In the genomic region with DNA sequence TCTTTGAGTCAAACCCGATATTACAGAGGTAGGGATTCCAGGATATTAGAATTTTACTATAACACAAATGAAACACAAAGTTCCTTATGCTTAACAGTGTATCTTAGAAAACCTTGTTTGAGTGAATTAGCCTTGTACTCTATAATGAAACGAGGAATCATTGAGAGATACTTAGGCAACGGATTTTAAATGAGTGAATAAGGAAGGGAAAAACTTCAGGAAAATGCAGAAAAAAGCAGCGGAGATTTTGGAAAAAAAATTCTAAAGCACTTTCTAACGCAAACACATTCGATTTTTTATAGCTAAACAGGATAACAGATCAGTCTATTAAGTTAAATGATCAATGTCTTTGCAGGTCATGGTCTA, we compare ENCODE assay signal across 8 cellular contexts.
DNase-seq lines count a peak whose midpoint lies in the region; ATAC-seq and TF ChIP-seq lines count a peak whose summit lies in the region.
"Had no signal": no experiment of that assay in that cellular context is flagged by ENCODE, and none has a peak within 500 bp of the region (broad histone marks: within the 10 kb centered on the region; RNA-seq: fewer than 3 reads in every experiment).

No MANE protein-coding gene starts in this region.

- TF ChIP-seq POLR2A in IMR-90 (IDR thresholded peaks at IDR 0.05; ENCODE audit: low read depth, low read length): no peak

- peaks cover 0 to 10% of the 10 kb centered on the region in 2 experiments; a peak in 2 of 4 replicates for H3K79me1 ChIP-seq in IMR-90 (ENCODE audit: low read depth in 1 of 2, low read length in 2 of 2)

- no peak overlapping the region for H2BK20ac ChIP-seq in IMR-90 (ENCODE audit: low read depth, low read length)

- intact Hi-C loops in IMR-90 (cut with micrococcal nuclease): loop anchor here (1.0 to 2.0 kb wide), 2 partner anchors 8 to 48 kb away; a partner anchor contains a TSS

- dilution Hi-C loops in IMR-90 (cut with HindIII; ENCODE audit: low sequenced_read_pairs, unreplicated experiment): no loop called here

- no peak overlapping the region for H2BK15ac ChIP-seq in IMR-90 (ENCODE audit: low read depth, low read length)

- H3K36me3 ChIP-seq in IMR-90 (ENCODE audit: control insufficient read depth, insufficient read depth, low read length) (no peaks in the 10 kb centered on the region), urinary bladder (ENCODE audit: insufficient read depth) (no peaks in the 10 kb centered on the region)

- peak overlapping the region; percentile 83 for H3K4ac ChIP-seq in IMR-90 (ENCODE audit: low read depth, low read length)

- WGBS in IMR-90 (ENCODE audit: extremely low coverage in 2 of 2, insufficient read length in 1 of 2), 2 experiments: no CpG with 5 or more reads among the region's 6 CpGs
- WGBS in urinary bladder: 3% methylated on average over 6 of the region's 6 CpGs

- ATAC-seq in IMR-90 (ENCODE audit: low read depth) (no peak), HG03139 (IDR thresholded peaks at IDR 0.05; ENCODE audit: unreplicated experiment) (no peak)
- ATAC-seq in natural killer cell treated with Interleukin-12 subunit alpha and Interleukin-12 subunit beta and Interleukin-15 and Interleukin-18, amount 100 ng/mL, for 72 hours: no peak

- peak overlapping the region; percentile 81 for H3K4me3 ChIP-seq in IMR-90 (ENCODE audit: insufficient read depth, low read depth, low read length)
- H3K4me3 ChIP-seq in coronary artery: peak overlapping the region; percentile 65
- H3K4me3 ChIP-seq in mononuclear cell (ENCODE audit: low read length): peak overlapping the region; percentile 83
- peak overlapping the region; percentile 26 for H3K4me3 ChIP-seq in urinary bladder (ENCODE audit: low read depth, low read length)

- peak overlapping the region; percentile 75 for H3K4me2 ChIP-seq in IMR-90 (ENCODE audit: low read depth, low read length)

- peak overlapping the region; percentile 67 for H3K14ac ChIP-seq in IMR-90 (replicated peaks; ENCODE audit: low read depth, low read length)

- H4K91ac ChIP-seq in IMR-90 (ENCODE audit: insufficient read depth, low read depth, low read length): peak overlapping the region; percentile 74; the same call in 1 of the 2 replicates

- no peaks in the 10 kb centered on the region for H3K9me3 ChIP-seq in IMR-90 (ENCODE audit: control insufficient read depth, insufficient read depth, low read length)
- no peaks in the 10 kb centered on the region for H3K9me3 ChIP-seq in mononuclear cell (ENCODE audit: low read depth, low read length)

- no peak for TF ChIP-seq RAD21 in IMR-90 (IDR thresholded peaks at IDR 0.05; ENCODE audit: low read length)

- no peaks in the 10 kb centered on the region for H3K27me3 Mint-ChIP-seq in natural killer cell treated with Interleukin-12 subunit alpha and Interleukin-12 subunit beta and Interleukin-15 and Interleukin-18, amount 100 ng/mL, for 72 hours
- H3K27me3 Mint-ChIP-seq: activated CD4-positive, alpha-beta T cell treated with anti-CD3 and anti-CD28 coated beads for 36 hours had no signal

- peaks cover 8% of the 10 kb centered on the region for H3K4me1 ChIP-seq in IMR-90 (ENCODE audit: control insufficient read depth, insufficient read depth, low read length)
- H3K4me1 ChIP-seq in mononuclear cell (ENCODE audit: insufficient read depth, low read length): peaks cover 24% of the 10 kb centered on the region
- H3K4me1 ChIP-seq in urinary bladder (ENCODE audit: insufficient read depth): no peaks in the 10 kb centered on the region

- H3K56ac ChIP-seq in IMR-90 (ENCODE audit: extremely low read depth, insufficient read depth, low read length): peak overlapping the region; percentile 74

- no peaks in the 10 kb centered on the region; the same call in 1 of the 2 replicates for H4K20me1 ChIP-seq in IMR-90 (ENCODE audit: insufficient read depth, low read length)

- H3K18ac ChIP-seq in IMR-90 (ENCODE audit: low read depth, low read length): peak overlapping the region; percentile 97

- H3K9me1 ChIP-seq in IMR-90 (ENCODE audit: insufficient read depth, low read length): no peaks in the 10 kb centered on the region

- in situ Hi-C loops in IMR-90 (cut with MboI; ENCODE audit: low sequenced_read_pairs): loop anchor here (25.0 kb wide), 1 partner anchor 1613 kb away; a partner anchor contains a TSS

- H2AFZ ChIP-seq in IMR-90 (replicated peaks; ENCODE audit: low read length, poor library complexity): no peak overlapping the region

- peak overlapping the region; percentile 94 for H4K5ac ChIP-seq in IMR-90 (ENCODE audit: low read depth, low read length)

- H3K27ac ChIP-seq in IMR-90 (ENCODE audit: insufficient read depth, low read length) (peak overlapping the region; percentile 96; the same call in 1 of the 2 replicates), coronary artery (peak overlapping the region; percentile 72 to 80), urinary bladder (ENCODE audit: low read depth) (peak overlapping the region; percentile 50)

- peak overlapping the region; percentile 91 for H2BK5ac ChIP-seq in IMR-90 (ENCODE audit: low read depth, low read length, poor library complexity, severe bottlenecking)

- BruUV-seq in IMR-90 (replicated peaks; lab: Mats Ljungman, UMichigan): no TSS peak

- H3K4me1 Mint-ChIP-seq in natural killer cell treated with Interleukin-12 subunit alpha and Interleukin-12 subunit beta and Interleukin-15 and Interleukin-18, amount 100 ng/mL, for 72 hours (ENCODE audit: low read depth in 2 of 2): peaks cover 6 to 22% of the 10 kb centered on the region in 2 donors

- H3K36me3 Mint-ChIP-seq in natural killer cell treated with Interleukin-12 subunit alpha and Interleukin-12 subunit beta and Interleukin-15 and Interleukin-18, amount 100 ng/mL, for 72 hours: no peaks in the 10 kb centered on the region

- H3K23ac ChIP-seq in IMR-90 (ENCODE audit: low read depth, low read length): peak overlapping the region; percentile 61; the same call in 1 of the 2 replicates

- no peak for TF ChIP-seq CTCF in IMR-90 (conservative IDR thresholded peaks at IDR 0.05; ENCODE audit: low read depth, low read length)
- TF ChIP-seq CTCF in coronary artery (IDR thresholded peaks at IDR 0.05): no peak

- H2BK120ac ChIP-seq in IMR-90 (ENCODE audit: low read depth, low read length): peak overlapping the region; percentile 50

- no peak overlapping the region for H3K4me3 Mint-ChIP-seq in natural killer cell treated with Interleukin-12 subunit alpha and Interleukin-12 subunit beta and Interleukin-15 and Interleukin-18, amount 100 ng/mL, for 72 hours
- H3K4me3 Mint-ChIP-seq: activated CD4-positive, alpha-beta T cell treated with anti-CD3 and anti-CD28 coated beads for 36 hours had no signal

- H3K9me3 Mint-ChIP-seq in natural killer cell treated with Interleukin-12 subunit alpha and Interleukin-12 subunit beta and Interleukin-15 and Interleukin-18, amount 100 ng/mL, for 72 hours: no peaks in the 10 kb centered on the region

- H2AK9ac ChIP-seq in IMR-90 (replicated peaks; ENCODE audit: low read depth, low read length, poor library complexity): no peak overlapping the region

- no peak overlapping the region for H3K27ac Mint-ChIP-seq in natural killer cell treated with Interleukin-12 subunit alpha and Interleukin-12 subunit beta and Interleukin-15 and Interleukin-18, amount 100 ng/mL, for 72 hours
- H3K27ac Mint-ChIP-seq: activated CD4-positive, alpha-beta T cell treated with anti-CD3 and anti-CD28 coated beads for 36 hours had no signal

- no peaks in the 10 kb centered on the region for H3K27me3 ChIP-seq in IMR-90 (ENCODE audit: control insufficient read depth, insufficient read depth, low read length)
- H3K27me3 ChIP-seq in mononuclear cell (ENCODE audit: insufficient read depth, low read length): no peaks in the 10 kb centered on the region

- no peak overlapping the region for H2AK5ac ChIP-seq in IMR-90 (ENCODE audit: low read depth, low read length)

- peak overlapping the region; percentile 41 to 82 for H4K8ac ChIP-seq in IMR-90 (ENCODE audit: low read depth in 2 of 2, low read length in 2 of 2)

- POLR2A ChIA-PET in IMR-90 (lab: Charles Lee; ENCODE audit: unreplicated experiment): interaction anchor here (0.6 to 1.8 kb wide), 4 partner anchors 8 to 312 kb away, joined by 3 to 20 read pairs (median 4); a partner anchor contains a TSS

- peak overlapping the region; percentile 78; the same call in 1 of the 2 replicates for H3K9ac ChIP-seq in IMR-90 (ENCODE audit: low read depth, low read length)

- DNase-seq in IMR-90 (no peak), coronary artery (ENCODE audit: low spot score) (no peak)
- no peak for DNase-seq in natural killer cell treated with Interleukin-12 subunit alpha and Interleukin-12 subunit beta and Interleukin-15 and Interleukin-18, amount 100 ng/mL, for 72 hours (ENCODE audit: low spot score)
- no peak for DNase-seq in activated CD4-positive, CD25-positive, alpha-beta regulatory T cell treated with anti-CD3 and anti-CD28 coated beads, Interleukin-2, amount 50 U/mL, for 72 hours

- CTCF ChIA-PET in IMR-90 (lab: Yijun Ruan, JAX): interaction anchor here (0.6 to 1.5 kb wide), 3 partner anchors 30 to 371 kb away, joined by 3 to 5 read pairs (median 3); no protein-coding TSS in a partner anchor

TF ChIP-seq in IMR-90, 13 proteins besides CTCF, POLR2A, EP300 and RAD21:
- peak; percentile 76 for TF ChIP-seq CHD1 (IDR thresholded peaks at IDR 0.05; ENCODE audit: low read depth, low read length)
- TF ChIP-seq RCOR1 (IDR thresholded peaks at IDR 0.05; ENCODE audit: insufficient replicate concordance, low read length): no peak
- TF ChIP-seq MAZ (IDR thresholded peaks at IDR 0.05; ENCODE audit: borderline replicate concordance, low read depth, low read length): no peak
- TF ChIP-seq, protein P1, sequence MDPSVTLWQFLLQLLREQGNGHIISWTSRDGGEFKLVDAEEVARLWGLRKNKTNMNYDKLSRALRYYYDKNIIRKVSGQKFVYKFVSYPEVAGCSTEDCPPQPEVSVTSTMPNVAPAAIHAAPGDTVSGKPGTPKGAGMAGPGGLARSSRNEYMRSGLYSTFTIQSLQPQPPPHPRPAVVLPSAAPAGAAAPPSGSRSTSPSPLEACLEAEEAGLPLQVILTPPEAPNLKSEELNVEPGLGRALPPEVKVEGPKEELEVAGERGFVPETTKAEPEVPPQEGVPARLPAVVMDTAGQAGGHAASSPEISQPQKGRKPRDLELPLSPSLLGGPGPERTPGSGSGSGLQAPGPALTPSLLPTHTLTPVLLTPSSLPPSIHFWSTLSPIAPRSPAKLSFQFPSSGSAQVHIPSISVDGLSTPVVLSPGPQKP (IDR thresholded peaks at IDR 0.05; ENCODE audit: borderline replicate concordance, low read depth, low read length): no peak
- no peak for TF ChIP-seq MXI1 (IDR thresholded peaks at IDR 0.05; ENCODE audit: borderline replicate concordance, low read depth, low read length)

Comparison
In these comparisons a context has a peak if more than half of its experiments do, and no peak if none do; other contexts are left out.
1. H3K4me3 ChIP-seq: peak in every context shown above with its lines; median percentile 83 in mononuclear cell; 81 in IMR-90; 65 in coronary artery; 26 in urinary bladder.